1 cellular context compared by ENCODE assay signal in the genomic region with DNA sequence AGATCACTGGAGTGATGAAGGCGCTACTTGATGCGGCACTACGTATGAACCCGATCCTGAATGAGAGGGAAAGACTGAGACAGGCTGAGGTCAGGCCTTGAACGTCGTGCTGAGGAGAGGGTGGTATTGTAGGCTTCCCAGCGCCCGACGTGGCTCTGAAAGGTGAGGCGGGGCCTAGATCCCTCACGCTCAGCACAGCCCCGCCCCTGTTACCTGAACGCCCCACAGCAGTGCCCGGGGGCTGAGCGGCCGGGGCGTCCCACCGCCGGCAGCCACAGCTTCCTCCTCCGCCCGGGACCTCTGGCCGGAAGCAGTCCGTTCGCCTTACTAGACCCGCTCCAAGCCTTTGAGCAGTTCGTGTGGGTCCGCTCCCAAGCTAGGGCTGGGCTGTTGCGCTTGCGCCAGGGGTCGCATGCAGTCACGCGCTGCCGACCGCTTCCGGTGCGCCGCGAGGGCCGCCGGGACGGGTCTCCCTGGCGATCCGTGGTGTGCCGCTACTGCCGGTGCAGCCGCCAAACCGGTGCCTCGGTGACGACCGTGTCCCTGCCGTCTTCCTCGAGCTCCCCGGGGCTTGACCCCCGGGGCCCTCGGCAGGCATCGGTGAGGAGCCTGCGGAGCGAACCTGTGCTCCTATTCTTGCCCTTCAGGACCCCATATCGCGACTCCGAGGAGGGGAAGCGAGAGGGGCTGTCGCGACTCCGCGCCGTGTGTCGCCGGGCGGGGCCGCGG.
TF ChIP-seq lines count a peak whose summit lies in the region.

A gene with protein sequence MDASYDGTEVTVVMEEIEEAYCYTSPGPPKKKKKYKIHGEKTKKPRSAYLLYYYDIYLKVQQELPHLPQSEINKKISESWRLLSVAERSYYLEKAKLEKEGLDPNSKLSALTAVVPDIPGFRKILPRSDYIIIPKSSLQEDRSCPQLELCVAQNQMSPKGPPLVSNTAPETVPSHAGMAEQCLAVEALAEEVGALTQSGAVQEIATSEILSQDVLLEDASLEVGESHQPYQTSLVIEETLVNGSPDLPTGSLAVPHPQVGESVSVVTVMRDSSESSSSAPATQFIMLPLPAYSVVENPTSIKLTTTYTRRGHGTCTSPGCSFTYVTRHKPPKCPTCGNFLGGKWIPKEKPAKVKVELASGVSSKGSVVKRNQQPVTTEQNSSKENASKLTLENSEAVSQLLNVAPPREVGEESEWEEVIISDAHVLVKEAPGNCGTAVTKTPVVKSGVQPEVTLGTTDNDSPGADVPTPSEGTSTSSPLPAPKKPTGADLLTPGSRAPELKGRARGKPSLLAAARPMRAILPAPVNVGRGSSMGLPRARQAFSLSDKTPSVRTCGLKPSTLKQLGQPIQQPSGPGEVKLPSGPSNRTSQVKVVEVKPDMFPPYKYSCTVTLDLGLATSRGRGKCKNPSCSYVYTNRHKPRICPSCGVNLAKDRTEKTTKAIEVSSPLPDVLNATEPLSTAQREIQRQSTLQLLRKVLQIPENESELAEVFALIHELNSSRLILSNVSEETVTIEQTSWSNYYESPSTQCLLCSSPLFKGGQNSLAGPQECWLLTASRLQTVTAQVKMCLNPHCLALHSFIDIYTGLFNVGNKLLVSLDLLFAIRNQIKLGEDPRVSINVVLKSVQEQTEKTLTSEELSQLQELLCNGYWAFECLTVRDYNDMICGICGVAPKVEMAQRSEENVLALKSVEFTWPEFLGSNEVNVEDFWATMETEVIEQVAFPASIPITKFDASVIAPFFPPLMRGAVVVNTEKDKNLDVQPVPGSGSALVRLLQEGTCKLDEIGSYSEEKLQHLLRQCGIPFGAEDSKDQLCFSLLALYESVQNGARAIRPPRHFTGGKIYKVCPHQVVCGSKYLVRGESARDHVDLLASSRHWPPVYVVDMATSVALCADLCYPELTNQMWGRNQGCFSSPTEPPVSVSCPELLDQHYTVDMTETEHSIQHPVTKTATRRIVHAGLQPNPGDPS (N-terminal part only) (plus strand): TSS at position 479 of the 729 bp plus-strand sequence. CDS start 4,114 bp downstream, outside the sequence.
A gene (minus strand): TSS at position 394 of the 729 bp plus-strand sequence. CDS start 4,306 bp downstream, outside the sequence.

TF ChIP-seq in GM12878, 131 proteins besides CTCF, POLR2A, EP300 and RAD21 (continued from another document and continues in another):
- TF ChIP-seq BACH1 (IDR thresholded peaks at IDR 0.05; ENCODE audit: borderline replicate concordance) (peak; percentile 100; the same call in 1 of the 2 replicates), JUND (IDR thresholded peaks at IDR 0.05; ENCODE audit: low read depth, low read length) (0 out of 2 replicates have a peak, but pooled peaks have one; percentile 15), NR2C1 (IDR thresholded peaks at IDR 0.05) (peak; percentile 96), ZNF24 (IDR thresholded peaks at IDR 0.05) (peak; percentile 43; the same call in 1 of the 2 replicates), CHD1 (IDR thresholded peaks at IDR 0.05; ENCODE audit: low read depth, low read length) (peak; percentile 83; the same call in 1 of the 2 replicates), FOXK2 (IDR thresholded peaks at IDR 0.05) (peak; percentile 69), SRF (IDR thresholded peaks at IDR 0.05; ENCODE audit: low read depth in 2 of 2, low read length in 2 of 2) (peak; percentile 30 to 77; a peak in 1 of 4 replicates), NFXL1 (IDR thresholded peaks at IDR 0.05; ENCODE audit: borderline replicate concordance) (no peak), PAX5 (IDR thresholded peaks at IDR 0.05; ENCODE audit: borderline replicate concordance, low read depth, low read length) (peak; percentile 21; the same call in 1 of the 2 replicates), HCFC1 (IDR thresholded peaks at IDR 0.05; ENCODE audit: low read length) (peak; percentile 85), POLR2AphosphoS2 (IDR thresholded peaks at IDR 0.05; ENCODE audit: low read depth, low read length) (peak; percentile 61; the same call in 1 of the 2 replicates), MEF2A (IDR thresholded peaks at IDR 0.05; ENCODE audit: insufficient read depth, low read depth, low read length) (0 out of 2 replicates have a peak, but pooled peaks have one; percentile 30), CREB1 (IDR thresholded peaks at IDR 0.05; ENCODE audit: low read depth) (peak; percentile 88), BRCA1 (IDR thresholded peaks at IDR 0.05; ENCODE audit: low read depth, low read length) (no peak), RELA (IDR thresholded peaks at IDR 0.05; ENCODE audit: borderline replicate concordance, partially characterized antibody) (peak; percentile 90), RUNX3 (IDR thresholded peaks at IDR 0.05; ENCODE audit: low read length) (peak; percentile 74), ZBED1 (IDR thresholded peaks at IDR 0.05; ENCODE audit: borderline replicate concordance) (peak; percentile 100; the same call in 1 of the 2 replicates)
- TF ChIP-seq, protein P1, sequence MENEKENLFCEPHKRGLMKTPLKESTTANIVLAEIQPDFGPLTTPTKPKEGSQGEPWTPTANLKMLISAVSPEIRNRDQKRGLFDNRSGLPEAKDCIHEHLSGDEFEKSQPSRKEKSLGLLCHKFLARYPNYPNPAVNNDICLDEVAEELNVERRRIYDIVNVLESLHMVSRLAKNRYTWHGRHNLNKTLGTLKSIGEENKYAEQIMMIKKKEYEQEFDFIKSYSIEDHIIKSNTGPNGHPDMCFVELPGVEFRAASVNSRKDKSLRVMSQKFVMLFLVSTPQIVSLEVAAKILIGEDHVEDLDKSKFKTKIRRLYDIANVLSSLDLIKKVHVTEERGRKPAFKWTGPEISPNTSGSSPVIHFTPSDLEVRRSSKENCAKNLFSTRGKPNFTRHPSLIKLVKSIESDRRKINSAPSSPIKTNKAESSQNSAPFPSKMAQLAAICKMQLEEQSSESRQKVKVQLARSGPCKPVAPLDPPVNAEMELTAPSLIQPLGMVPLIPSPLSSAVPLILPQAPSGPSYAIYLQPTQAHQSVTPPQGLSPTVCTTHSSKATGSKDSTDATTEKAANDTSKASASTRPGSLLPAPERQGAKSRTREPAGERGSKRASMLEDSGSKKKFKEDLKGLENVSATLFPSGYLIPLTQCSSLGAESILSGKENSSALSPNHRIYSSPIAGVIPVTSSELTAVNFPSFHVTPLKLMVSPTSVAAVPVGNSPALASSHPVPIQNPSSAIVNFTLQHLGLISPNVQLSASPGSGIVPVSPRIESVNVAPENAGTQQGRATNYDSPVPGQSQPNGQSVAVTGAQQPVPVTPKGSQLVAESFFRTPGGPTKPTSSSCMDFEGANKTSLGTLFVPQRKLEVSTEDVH (IDR thresholded peaks at IDR 0.05; ENCODE audit: low read depth, partially characterized antibody): no peak
- TF ChIP-seq, protein P2, sequence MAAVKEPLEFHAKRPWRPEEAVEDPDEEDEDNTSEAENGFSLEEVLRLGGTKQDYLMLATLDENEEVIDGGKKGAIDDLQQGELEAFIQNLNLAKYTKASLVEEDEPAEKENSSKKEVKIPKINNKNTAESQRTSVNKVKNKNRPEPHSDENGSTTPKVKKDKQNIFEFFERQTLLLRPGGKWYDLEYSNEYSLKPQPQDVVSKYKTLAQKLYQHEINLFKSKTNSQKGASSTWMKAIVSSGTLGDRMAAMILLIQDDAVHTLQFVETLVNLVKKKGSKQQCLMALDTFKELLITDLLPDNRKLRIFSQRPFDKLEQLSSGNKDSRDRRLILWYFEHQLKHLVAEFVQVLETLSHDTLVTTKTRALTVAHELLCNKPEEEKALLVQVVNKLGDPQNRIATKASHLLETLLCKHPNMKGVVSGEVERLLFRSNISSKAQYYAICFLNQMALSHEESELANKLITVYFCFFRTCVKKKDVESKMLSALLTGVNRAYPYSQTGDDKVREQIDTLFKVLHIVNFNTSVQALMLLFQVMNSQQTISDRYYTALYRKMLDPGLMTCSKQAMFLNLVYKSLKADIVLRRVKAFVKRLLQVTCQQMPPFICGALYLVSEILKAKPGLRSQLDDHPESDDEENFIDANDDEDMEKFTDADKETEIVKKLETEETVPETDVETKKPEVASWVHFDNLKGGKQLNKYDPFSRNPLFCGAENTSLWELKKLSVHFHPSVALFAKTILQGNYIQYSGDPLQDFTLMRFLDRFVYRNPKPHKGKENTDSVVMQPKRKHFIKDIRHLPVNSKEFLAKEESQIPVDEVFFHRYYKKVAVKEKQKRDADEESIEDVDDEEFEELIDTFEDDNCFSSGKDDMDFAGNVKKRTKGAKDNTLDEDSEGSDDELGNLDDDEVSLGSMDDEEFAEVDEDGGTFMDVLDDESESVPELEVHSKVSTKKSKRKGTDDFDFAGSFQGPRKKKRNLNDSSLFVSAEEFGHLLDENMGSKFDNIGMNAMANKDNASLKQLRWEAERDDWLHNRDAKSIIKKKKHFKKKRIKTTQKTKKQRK (IDR thresholded peaks at IDR 0.05; ENCODE audit: low read depth, low read length): no peak
- TF ChIP-seq, protein P3, sequence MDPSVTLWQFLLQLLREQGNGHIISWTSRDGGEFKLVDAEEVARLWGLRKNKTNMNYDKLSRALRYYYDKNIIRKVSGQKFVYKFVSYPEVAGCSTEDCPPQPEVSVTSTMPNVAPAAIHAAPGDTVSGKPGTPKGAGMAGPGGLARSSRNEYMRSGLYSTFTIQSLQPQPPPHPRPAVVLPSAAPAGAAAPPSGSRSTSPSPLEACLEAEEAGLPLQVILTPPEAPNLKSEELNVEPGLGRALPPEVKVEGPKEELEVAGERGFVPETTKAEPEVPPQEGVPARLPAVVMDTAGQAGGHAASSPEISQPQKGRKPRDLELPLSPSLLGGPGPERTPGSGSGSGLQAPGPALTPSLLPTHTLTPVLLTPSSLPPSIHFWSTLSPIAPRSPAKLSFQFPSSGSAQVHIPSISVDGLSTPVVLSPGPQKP (IDR thresholded peaks at IDR 0.05; ENCODE audit: low read depth, low read length): peak; percentile 79
- TF ChIP-seq, protein P4, sequence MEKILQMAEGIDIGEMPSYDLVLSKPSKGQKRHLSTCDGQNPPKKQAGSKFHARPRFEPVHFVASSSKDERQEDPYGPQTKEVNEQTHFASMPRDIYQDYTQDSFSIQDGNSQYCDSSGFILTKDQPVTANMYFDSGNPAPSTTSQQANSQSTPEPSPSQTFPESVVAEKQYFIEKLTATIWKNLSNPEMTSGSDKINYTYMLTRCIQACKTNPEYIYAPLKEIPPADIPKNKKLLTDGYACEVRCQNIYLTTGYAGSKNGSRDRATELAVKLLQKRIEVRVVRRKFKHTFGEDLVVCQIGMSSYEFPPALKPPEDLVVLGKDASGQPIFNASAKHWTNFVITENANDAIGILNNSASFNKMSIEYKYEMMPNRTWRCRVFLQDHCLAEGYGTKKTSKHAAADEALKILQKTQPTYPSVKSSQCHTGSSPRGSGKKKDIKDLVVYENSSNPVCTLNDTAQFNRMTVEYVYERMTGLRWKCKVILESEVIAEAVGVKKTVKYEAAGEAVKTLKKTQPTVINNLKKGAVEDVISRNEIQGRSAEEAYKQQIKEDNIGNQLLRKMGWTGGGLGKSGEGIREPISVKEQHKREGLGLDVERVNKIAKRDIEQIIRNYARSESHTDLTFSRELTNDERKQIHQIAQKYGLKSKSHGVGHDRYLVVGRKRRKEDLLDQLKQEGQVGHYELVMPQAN (conservative IDR thresholded peaks at IDR 0.05): peak; percentile 83
- TF ChIP-seq, protein P5, sequence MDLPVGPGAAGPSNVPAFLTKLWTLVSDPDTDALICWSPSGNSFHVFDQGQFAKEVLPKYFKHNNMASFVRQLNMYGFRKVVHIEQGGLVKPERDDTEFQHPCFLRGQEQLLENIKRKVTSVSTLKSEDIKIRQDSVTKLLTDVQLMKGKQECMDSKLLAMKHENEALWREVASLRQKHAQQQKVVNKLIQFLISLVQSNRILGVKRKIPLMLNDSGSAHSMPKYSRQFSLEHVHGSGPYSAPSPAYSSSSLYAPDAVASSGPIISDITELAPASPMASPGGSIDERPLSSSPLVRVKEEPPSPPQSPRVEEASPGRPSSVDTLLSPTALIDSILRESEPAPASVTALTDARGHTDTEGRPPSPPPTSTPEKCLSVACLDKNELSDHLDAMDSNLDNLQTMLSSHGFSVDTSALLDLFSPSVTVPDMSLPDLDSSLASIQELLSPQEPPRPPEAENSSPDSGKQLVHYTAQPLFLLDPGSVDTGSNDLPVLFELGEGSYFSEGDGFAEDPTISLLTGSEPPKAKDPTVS (IDR thresholded peaks at IDR 0.05; ENCODE audit: low read depth, low read length): peak; percentile 66; the same call in 1 of the 2 replicates
- TF ChIP-seq, protein P6, sequence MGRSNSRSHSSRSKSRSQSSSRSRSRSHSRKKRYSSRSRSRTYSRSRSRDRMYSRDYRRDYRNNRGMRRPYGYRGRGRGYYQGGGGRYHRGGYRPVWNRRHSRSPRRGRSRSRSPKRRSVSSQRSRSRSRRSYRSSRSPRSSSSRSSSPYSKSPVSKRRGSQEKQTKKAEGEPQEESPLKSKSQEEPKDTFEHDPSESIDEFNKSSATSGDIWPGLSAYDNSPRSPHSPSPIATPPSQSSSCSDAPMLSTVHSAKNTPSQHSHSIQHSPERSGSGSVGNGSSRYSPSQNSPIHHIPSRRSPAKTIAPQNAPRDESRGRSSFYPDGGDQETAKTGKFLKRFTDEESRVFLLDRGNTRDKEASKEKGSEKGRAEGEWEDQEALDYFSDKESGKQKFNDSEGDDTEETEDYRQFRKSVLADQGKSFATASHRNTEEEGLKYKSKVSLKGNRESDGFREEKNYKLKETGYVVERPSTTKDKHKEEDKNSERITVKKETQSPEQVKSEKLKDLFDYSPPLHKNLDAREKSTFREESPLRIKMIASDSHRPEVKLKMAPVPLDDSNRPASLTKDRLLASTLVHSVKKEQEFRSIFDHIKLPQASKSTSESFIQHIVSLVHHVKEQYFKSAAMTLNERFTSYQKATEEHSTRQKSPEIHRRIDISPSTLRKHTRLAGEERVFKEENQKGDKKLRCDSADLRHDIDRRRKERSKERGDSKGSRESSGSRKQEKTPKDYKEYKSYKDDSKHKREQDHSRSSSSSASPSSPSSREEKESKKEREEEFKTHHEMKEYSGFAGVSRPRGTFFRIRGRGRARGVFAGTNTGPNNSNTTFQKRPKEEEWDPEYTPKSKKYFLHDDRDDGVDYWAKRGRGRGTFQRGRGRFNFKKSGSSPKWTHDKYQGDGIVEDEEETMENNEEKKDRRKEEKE (IDR thresholded peaks at IDR 0.05): no peak
- TF ChIP-seq, protein P7, sequence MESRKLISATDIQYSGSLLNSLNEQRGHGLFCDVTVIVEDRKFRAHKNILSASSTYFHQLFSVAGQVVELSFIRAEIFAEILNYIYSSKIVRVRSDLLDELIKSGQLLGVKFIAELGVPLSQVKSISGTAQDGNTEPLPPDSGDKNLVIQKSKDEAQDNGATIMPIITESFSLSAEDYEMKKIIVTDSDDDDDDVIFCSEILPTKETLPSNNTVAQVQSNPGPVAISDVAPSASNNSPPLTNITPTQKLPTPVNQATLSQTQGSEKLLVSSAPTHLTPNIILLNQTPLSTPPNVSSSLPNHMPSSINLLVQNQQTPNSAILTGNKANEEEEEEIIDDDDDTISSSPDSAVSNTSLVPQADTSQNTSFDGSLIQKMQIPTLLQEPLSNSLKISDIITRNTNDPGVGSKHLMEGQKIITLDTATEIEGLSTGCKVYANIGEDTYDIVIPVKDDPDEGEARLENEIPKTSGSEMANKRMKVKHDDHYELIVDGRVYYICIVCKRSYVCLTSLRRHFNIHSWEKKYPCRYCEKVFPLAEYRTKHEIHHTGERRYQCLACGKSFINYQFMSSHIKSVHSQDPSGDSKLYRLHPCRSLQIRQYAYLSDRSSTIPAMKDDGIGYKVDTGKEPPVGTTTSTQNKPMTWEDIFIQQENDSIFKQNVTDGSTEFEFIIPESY (IDR thresholded peaks at IDR 0.05): no peak
- TF ChIP-seq, protein P8, sequence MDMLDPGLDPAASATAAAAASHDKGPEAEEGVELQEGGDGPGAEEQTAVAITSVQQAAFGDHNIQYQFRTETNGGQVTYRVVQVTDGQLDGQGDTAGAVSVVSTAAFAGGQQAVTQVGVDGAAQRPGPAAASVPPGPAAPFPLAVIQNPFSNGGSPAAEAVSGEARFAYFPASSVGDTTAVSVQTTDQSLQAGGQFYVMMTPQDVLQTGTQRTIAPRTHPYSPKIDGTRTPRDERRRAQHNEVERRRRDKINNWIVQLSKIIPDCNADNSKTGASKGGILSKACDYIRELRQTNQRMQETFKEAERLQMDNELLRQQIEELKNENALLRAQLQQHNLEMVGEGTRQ (IDR thresholded peaks at IDR 0.05; ENCODE audit: borderline replicate concordance, low read depth, low read length): peak; percentile 89
- TF ChIP-seq, protein P9, sequence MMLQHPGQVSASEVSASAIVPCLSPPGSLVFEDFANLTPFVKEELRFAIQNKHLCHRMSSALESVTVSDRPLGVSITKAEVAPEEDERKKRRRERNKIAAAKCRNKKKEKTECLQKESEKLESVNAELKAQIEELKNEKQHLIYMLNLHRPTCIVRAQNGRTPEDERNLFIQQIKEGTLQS (IDR thresholded peaks at IDR 0.05; ENCODE audit: borderline replicate concordance, extremely low read depth, low read depth, low read length): peak; percentile 88
